7 cellular contexts compared by ENCODE assay signal in genomic region chr2:209495855-209496585, GRCh38.
DNase-seq lines count a peak whose midpoint lies in the region; ATAC-seq, FAIRE-seq and TF ChIP-seq lines count a peak whose summit lies in the region.

No MANE protein-coding gene starts in this region.

- no peak for ATAC-seq in HG03196 (IDR thresholded peaks at IDR 0.05; ENCODE audit: unreplicated experiment)

- peaks cover 0 to 25% (median 10%) of the 10 kb centered on the region in 4 donors for H3K4me1 ChIP-seq in tibial artery

- no peak for TF ChIP-seq CTCF in tibial artery (IDR thresholded peaks at IDR 0.05)

- peaks cover 0 to 18% (median 3%) of the 10 kb centered on the region in 3 donors for H3K9me3 ChIP-seq in tibial artery

- peak; percentile 65 for DNase-seq in HTR-8/SVneo (ENCODE audit: insufficient read length, low spot score)
- peak; percentile 66 for DNase-seq in T1000 (lab: John Stamatoyannopoulos, UW)
- peak; percentile 98 for DNase-seq in iris pigment epithelial cell (ENCODE audit: low read depth)
- no peak for DNase-seq in tibial artery
- no peak for DNase-seq in NCI-H82 (lab: John Stamatoyannopoulos, UW)
- no peak for DNase-seq in effector CD8-positive, alpha-beta T cell (lab: John Stamatoyannopoulos, UW)

- intact Hi-C loops in tibial artery (cut with DNase I; ENCODE audit: low total_unique reads) = loop anchor here (10.0 kb wide), 1 partner anchor 49 kb away; no protein-coding TSS in a partner anchor

- no peaks in the 10 kb centered on the region for H3K27me3 ChIP-seq in tibial artery

- H3K4me3 ChIP-seq in tibial artery = peak overlapping the region; percentile 1 to 5

- peak overlapping the region; percentile 70 to 77 for H3K27ac ChIP-seq in tibial artery

- FAIRE-seq in HTR-8/SVneo (lab: Jason Lieb, UNC) = peak; percentile 66

- peaks cover 0 to 9% (median 0%) of the 10 kb centered on the region in 3 donors for H3K36me3 ChIP-seq in tibial artery

Comparison
In these comparisons a context has a peak if more than half of its experiments do, and no peak if none do; other contexts are left out.
1. DNase-seq: peak in HTR-8/SVneo (single experiment), T1000 (single experiment) and iris pigment epithelial cell (single experiment); none in tibial artery (0 of 2), NCI-H82 (single experiment) and effector CD8-positive, alpha-beta T cell (single experiment).